32 cellular contexts compared by ENCODE assay signal in the genomic region with DNA sequence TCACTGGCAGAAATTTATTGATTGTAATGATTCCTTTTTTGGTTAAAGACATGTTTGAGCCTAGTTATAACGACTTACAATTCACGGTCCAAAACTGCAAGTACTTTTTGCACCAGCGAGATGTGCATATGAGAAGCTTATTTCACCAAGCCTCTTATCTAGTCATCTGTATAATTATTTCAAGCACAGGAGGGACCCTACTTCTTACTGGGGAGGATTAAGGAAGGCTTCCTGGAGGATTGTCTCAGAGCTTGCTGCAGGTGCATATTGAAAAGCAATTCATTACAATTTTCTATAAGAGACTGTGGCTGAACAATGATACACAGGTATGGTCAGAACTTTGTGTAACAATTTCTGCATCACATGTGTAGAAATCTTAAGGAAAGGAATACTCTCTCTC.
"Had no signal": no experiment of that assay in that cellular context is flagged by ENCODE, and none has a peak within 500 bp of the region (broad histone marks: within the 10 kb centered on the region; RNA-seq: fewer than 3 reads in every experiment).

No MANE protein-coding gene starts in this region.

- ATAC-seq: activated CD4-positive, CD25-positive, alpha-beta regulatory T cell treated with anti-CD3 and anti-CD28 coated beads, Interleukin-2, amount 50 U/mL, for 24 hours; activated CD8-positive, alpha-beta memory T cell treated with anti-CD3 and anti-CD28 coated beads, Interleukin-2, amount 10 ng/mL, durations not matched to agents 7 days and 5 days; activated CD8-positive, alpha-beta T cell treated with anti-CD3 and anti-CD28 coated beads for 36 hours; activated naive CD4-positive, alpha-beta T cell treated with anti-CD3 and anti-CD28 coated beads, Interleukin-2, amount 50 U/mL, for 72 hours; T-helper 17 cell had no signal

- H3K27ac Mint-ChIP-seq: activated B cell treated with CpG ODN at 0.5 μM for 24 hours; activated CD8-positive, alpha-beta memory T cell treated with anti-CD3 and anti-CD28 coated beads, Interleukin-2, amount 10 ng/mL, durations not matched to agents 7 days and 5 days; activated CD8-positive, alpha-beta T cell treated with anti-CD3 and anti-CD28 coated beads for 36 hours; activated naive CD4-positive, alpha-beta T cell treated with anti-CD3 and anti-CD28 coated beads, Interleukin-2, amount 10 ng/mL, durations not matched to agents 7 days and 5 days; activated naive CD4-positive, alpha-beta T cell treated with anti-CD3 and anti-CD28 coated beads, Interleukin-2, amount 50 U/mL, for 72 hours; activated naive CD8-positive, alpha-beta T cell treated with anti-CD3 and anti-CD28 coated beads, Interleukin-2, amount 10 ng/mL, durations not matched to agents 7 days and 5 days; activated T-helper 1 cell treated with anti-CD3 and anti-CD28 coated beads, Interleukin-12 subunit alpha, Interleukin-12 subunit beta, Interleukin-2, Interleukin-4 antibody, amounts not matched to agents 30 ng/mL and 10 ng/mL and 1 ng/mL, durations not matched to agents 14 hours and 24 hours and 36 hours; activated T-helper 2 cell treated with anti-CD3 and anti-CD28 coated beads, Interferon-gamma antibody, Interleukin-2, Interleukin-4, amounts not matched to agents 10 μg/mL and 5 μg/mL and 100 μg/mL, durations not matched to agents 14 hours and 24 hours and 36 hours; brain; T-helper 17 cell; T-helper 2 cell treated with Interferon-gamma antibody and Interleukin-4, amounts not matched to agents 5 μg/mL and 100 μg/mL, for 36 hours had no signal

- H3K27ac ChIP-seq: ascending aorta, breast epithelium, cardiac muscle cell, colonic mucosa, epithelial cell of prostate, esophagus squamous epithelium, WERI-Rb-1 had no signal

- H3K9me3 Mint-ChIP-seq: activated B cell treated with CpG ODN at 0.5 μM for 24 hours; activated CD8-positive, alpha-beta T cell treated with anti-CD3 and anti-CD28 coated beads for 36 hours; activated naive CD4-positive, alpha-beta T cell treated with anti-CD3 and anti-CD28 coated beads, Interleukin-2, amount 10 ng/mL, durations not matched to agents 7 days and 5 days; activated naive CD8-positive, alpha-beta T cell treated with anti-CD3 and anti-CD28 coated beads, Interleukin-2, amount 10 ng/mL, durations not matched to agents 7 days and 5 days; activated T-helper 1 cell treated with anti-CD3 and anti-CD28 coated beads, Interleukin-12 subunit alpha, Interleukin-12 subunit beta, Interleukin-2, Interleukin-4 antibody, amounts not matched to agents 30 ng/mL and 10 ng/mL and 1 ng/mL, durations not matched to agents 14 hours and 24 hours and 36 hours; activated T-helper 2 cell treated with anti-CD3 and anti-CD28 coated beads, Interferon-gamma antibody, Interleukin-2, Interleukin-4, amounts not matched to agents 10 μg/mL and 5 μg/mL and 100 μg/mL, durations not matched to agents 14 hours and 24 hours and 36 hours; T-helper 2 cell treated with Interferon-gamma antibody and Interleukin-4, amounts not matched to agents 5 μg/mL and 100 μg/mL, for 36 hours had no signal

- H3K4me3 Mint-ChIP-seq: activated B cell treated with CpG ODN at 0.5 μM for 24 hours; activated CD8-positive, alpha-beta memory T cell treated with anti-CD3 and anti-CD28 coated beads, Interleukin-2, amount 10 ng/mL, durations not matched to agents 7 days and 5 days; activated CD8-positive, alpha-beta T cell treated with anti-CD3 and anti-CD28 coated beads for 36 hours; activated naive CD4-positive, alpha-beta T cell treated with anti-CD3 and anti-CD28 coated beads, Interleukin-2, amount 10 ng/mL, durations not matched to agents 7 days and 5 days; activated naive CD8-positive, alpha-beta T cell treated with anti-CD3 and anti-CD28 coated beads, Interleukin-2, amount 10 ng/mL, durations not matched to agents 7 days and 5 days; activated T-helper 1 cell treated with anti-CD3 and anti-CD28 coated beads, Interleukin-12 subunit alpha, Interleukin-12 subunit beta, Interleukin-2, Interleukin-4 antibody, amounts not matched to agents 30 ng/mL and 10 ng/mL and 1 ng/mL, durations not matched to agents 14 hours and 24 hours and 36 hours; brain; T-helper 17 cell; T-helper 2 cell treated with Interferon-gamma antibody and Interleukin-4, amounts not matched to agents 5 μg/mL and 100 μg/mL, for 36 hours had no signal

- H3K4me3 ChIP-seq: ascending aorta, breast epithelium, cardiac muscle cell, colonic mucosa, esophagus squamous epithelium had no signal

- H3K4me1 Mint-ChIP-seq: activated B cell treated with CpG ODN at 0.5 μM for 24 hours; activated CD8-positive, alpha-beta memory T cell treated with anti-CD3 and anti-CD28 coated beads, Interleukin-2, amount 10 ng/mL, durations not matched to agents 7 days and 5 days had no signal

- H3K27me3 Mint-ChIP-seq: activated CD8-positive, alpha-beta T cell treated with anti-CD3 and anti-CD28 coated beads for 36 hours; activated naive CD8-positive, alpha-beta T cell treated with anti-CD3 and anti-CD28 coated beads, Interleukin-2, amount 10 ng/mL, durations not matched to agents 7 days and 5 days had no signal

- DNase-seq: activated B cell treated with CpG ODN at 0.5 μM for 24 hours; activated CD4-positive, alpha-beta T cell treated with anti-CD3 and anti-CD28 coated beads for 48 hours; activated CD4-positive, alpha-beta T cell treated with anti-CD3 and anti-CD28 coated beads, Interleukin-2, amount 50 U/mL, for 1 hour; activated CD4-positive, alpha-beta T cell treated with anti-CD3 and anti-CD28 coated beads, Interleukin-2, amount 50 U/mL, for 48 hours; activated CD8-positive, alpha-beta memory T cell treated with anti-CD3 and anti-CD28 coated beads, Interleukin-2, amount 10 ng/mL, durations not matched to agents 7 days and 5 days; activated CD8-positive, alpha-beta memory T cell treated with anti-CD3 and anti-CD28 coated beads, Interleukin-2, amount 50 U/mL, for 4 hours; activated CD8-positive, alpha-beta T cell treated with anti-CD3 and anti-CD28 coated beads for 36 hours; activated gamma-delta T cell; activated naive CD4-positive, alpha-beta T cell; activated naive CD4-positive, alpha-beta T cell treated with anti-CD3 and anti-CD28 coated beads, Interleukin-2, amount 10 ng/mL, durations not matched to agents 7 days and 5 days; activated naive CD8-positive, alpha-beta T cell treated with anti-CD3 and anti-CD28 coated beads, Interleukin-2, amount 10 ng/mL, durations not matched to agents 7 days and 5 days; activated T-cell treated with anti-CD3 and anti-CD28 coated beads, Interleukin-2, amount 50 U/mL, for 1 hour; activated T-cell treated with anti-CD3 and anti-CD28 coated beads, Interleukin-2, amount 50 U/mL, for 48 hours; central memory CD4-positive, alpha-beta T cell; cerebellar nuclear complex; colonic mucosa; effector CD8-positive, alpha-beta T cell; esophagus squamous epithelium; head of caudate nucleus; T-helper 17 cell; T1000; WERI-Rb-1 had no signal

- H3K27me3 ChIP-seq: ascending aorta, breast epithelium, cardiac muscle cell, colonic mucosa, esophagus squamous epithelium had no signal

- H3K36me3 Mint-ChIP-seq: activated CD8-positive, alpha-beta memory T cell treated with anti-CD3 and anti-CD28 coated beads, Interleukin-2, amount 10 ng/mL, durations not matched to agents 7 days and 5 days; activated naive CD4-positive, alpha-beta T cell treated with anti-CD3 and anti-CD28 coated beads, Interleukin-2, amount 10 ng/mL, durations not matched to agents 7 days and 5 days; activated naive CD4-positive, alpha-beta T cell treated with anti-CD3 and anti-CD28 coated beads, Interleukin-2, amount 50 U/mL, for 72 hours; activated naive CD8-positive, alpha-beta T cell treated with anti-CD3 and anti-CD28 coated beads, Interleukin-2, amount 10 ng/mL, durations not matched to agents 7 days and 5 days; brain had no signal

- H3K36me3 ChIP-seq: ascending aorta, breast epithelium, cardiac muscle cell, colonic mucosa, esophagus squamous epithelium, WERI-Rb-1 had no signal

- H3K4me1 ChIP-seq: ascending aorta, breast epithelium had no signal
